Comparison of ENCODE assay signal across 18 cellular contexts in the genomic region with DNA sequence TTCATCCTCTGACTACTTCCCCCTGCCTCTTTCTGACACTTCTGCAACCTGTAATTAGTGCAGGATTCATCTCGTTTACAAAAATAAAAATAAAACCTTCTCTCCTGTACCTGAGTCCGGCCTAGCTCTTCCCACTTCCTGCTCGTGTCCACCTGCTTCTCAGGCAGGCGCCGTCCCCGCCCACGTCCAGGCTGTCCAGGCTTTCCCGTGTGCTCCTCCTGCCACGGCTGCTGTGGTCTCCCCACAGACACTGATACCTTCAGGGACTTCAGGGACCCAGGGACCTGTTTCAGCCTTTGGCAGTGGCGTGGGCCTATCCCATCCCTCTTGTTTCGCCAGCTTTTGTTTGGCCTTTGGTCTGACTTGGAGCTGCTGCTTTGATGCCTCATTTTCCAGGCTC.
A peak's percentile ranks its signal among the peaks of the same experiment; 100 is the strongest.
DNase-seq lines count a peak whose midpoint lies in the region; ATAC-seq, FAIRE-seq and TF ChIP-seq lines count a peak whose summit lies in the region.
"Had no signal": no experiment of that assay in that cellular context is flagged by ENCODE, and none has a peak within 500 bp of the region (broad histone marks: within the 10 kb centered on the region; RNA-seq: fewer than 3 reads in every experiment).

No MANE protein-coding gene starts in this region.

- peak overlapping the region; percentile 12 for H3K27ac Mint-ChIP-seq in Caco-2 (ENCODE audit: unreplicated experiment)

- no peaks in the 10 kb centered on the region for H3K27me3 Mint-ChIP-seq in Caco-2 (ENCODE audit: insufficient read depth, unreplicated experiment)

- H3K4me1 ChIP-seq in Caco-2 (no peaks in the 10 kb centered on the region), K562 (replicated peaks in 1 of 2; ENCODE audit: control insufficient read depth in 2 of 2, insufficient read depth in 2 of 2, low read length in 2 of 2) (peaks cover 0 to 14% of the 10 kb centered on the region in 2 experiments; a peak in 3 of 5 replicates), HepG2 (ENCODE audit: insufficient read depth, low read length) (peaks cover 19% of the 10 kb centered on the region), osteoblast (ENCODE audit: insufficient read depth, low read length) (no peaks in the 10 kb centered on the region)
- H3K4me1 ChIP-seq: A549, BE2C had no signal

- H3K9me1 ChIP-seq in K562 (ENCODE audit: control insufficient read depth, insufficient read depth, low read length) = no peaks in the 10 kb centered on the region

- H3K79me2 ChIP-seq in K562 (ENCODE audit: control insufficient read depth, insufficient read depth, low read length) (no peaks in the 10 kb centered on the region), HepG2 (ENCODE audit: insufficient read depth, low read length) (no peaks in the 10 kb centered on the region), osteoblast (ENCODE audit: insufficient read depth, low read length) (no peaks in the 10 kb centered on the region)

- no peak overlapping the region for H3K27ac ChIP-seq in K562 (ENCODE audit: extremely low read depth, low read depth, low read length)
- H3K27ac ChIP-seq in HepG2 (ENCODE audit: extremely low read length, insufficient read depth, low read length) = no peak overlapping the region
- H3K27ac ChIP-seq in osteoblast (ENCODE audit: low read depth, low read length) = no peak overlapping the region
- H3K27ac ChIP-seq: A549, C4-2B, HL-60 had no signal

- H2AFZ ChIP-seq in K562 (ENCODE audit: low read depth, low read length) (0 out of 2 replicates have a peak overlapping the region, but pooled peaks have one; percentile 16), HepG2 (ENCODE audit: low read length) (peak overlapping the region; percentile 19), osteoblast (ENCODE audit: low read length) (no peak overlapping the region)

- POLR2A ChIA-PET in Caco-2 (lab: Charles Lee) (no interaction called here), K562 (lab: Yijun Ruan, JAX) (no interaction called here), HepG2 (lab: Yijun Ruan, JAX) (no interaction called here)

- no peak overlapping the region for H3K9ac ChIP-seq in K562 (ENCODE audit: insufficient read depth in 1 of 2, low read depth in 2 of 2, low read length in 2 of 2)
- H3K9ac ChIP-seq in HepG2 (ENCODE audit: insufficient read depth, low read depth, low read length) = peak overlapping the region; percentile 24; the same call in 1 of the 2 replicates

- DNase-seq in Caco-2 = no peak
- DNase-seq in K562 (ENCODE audit: extremely low read depth in 1 of 4, low spot score in 3 of 4) = no peak
- DNase-seq in HepG2 (ENCODE audit: low spot score) = no peak
- no peak for DNase-seq in osteoblast (ENCODE audit: insufficient read length, low spot score, missing footprints)
- no peak for DNase-seq in SK-N-DZ (ENCODE audit: low spot score)
- no peak for DNase-seq in GM13976 (ENCODE audit: low spot score)
- DNase-seq in HCEC 1CT = no peak
- DNase-seq: BE2C; CD4-positive, alpha-beta memory T cell; COR-L47; DND-41; GDM1 had no signal

- H3K4me1 Mint-ChIP-seq in Caco-2 (ENCODE audit: low read depth, unreplicated experiment) = no peaks in the 10 kb centered on the region

- TF ChIP-seq CTCF in Caco-2 (IDR thresholded peaks at IDR 0.05; ENCODE audit: insufficient read depth in 1 of 2, low read depth in 1 of 2, low read length in 1 of 2, severe bottlenecking in 1 of 2, unreplicated experiment in 1 of 2) = no peak
- TF ChIP-seq CTCF in K562 (IDR thresholded peaks at IDR 0.05 in 2 of 3, conservative IDR thresholded peaks at IDR 0.05 in 1 of 3; ENCODE audit: insufficient read depth in 2 of 3, low read depth in 1 of 3, low read length in 3 of 3) = no peak
- no peak for TF ChIP-seq CTCF in HepG2 (CRISPR knock-in tag; IDR thresholded peaks at IDR 0.05)
- no peak for TF ChIP-seq CTCF in osteoblast (IDR thresholded peaks at IDR 0.05; ENCODE audit: extremely low read depth, low read depth, low read length)
- TF ChIP-seq CTCF in GM13976 (IDR thresholded peaks at IDR 0.05; ENCODE audit: borderline replicate concordance, control extremely low read depth, extremely low read depth, insufficient read depth, missing control alignments) = no peak

- peaks cover 16% of the 10 kb centered on the region for H3K36me3 Mint-ChIP-seq in Caco-2 (ENCODE audit: insufficient read depth, unreplicated experiment)
- H3K36me3 Mint-ChIP-seq: CD4-positive, alpha-beta memory T cell had no signal

- 63% methylated on average over 11 of the region's 11 CpGs for WGBS in K562 (ENCODE audit: insufficient coverage, low coverage, missing lambda C conversion rate)
- 12% methylated on average over 11 of the region's 11 CpGs for WGBS in HepG2 (ENCODE audit: low lambda C conversion rate)

- H3K9me3 ChIP-seq in Caco-2 (no peaks in the 10 kb centered on the region), K562 (replicated peaks; ENCODE audit: control insufficient read depth, insufficient read depth, low read depth, low read length) (no peaks in the 10 kb centered on the region), HepG2 (ENCODE audit: low read length) (no peaks in the 10 kb centered on the region), osteoblast (ENCODE audit: low read depth, low read length) (no peaks in the 10 kb centered on the region)
- H3K9me3 ChIP-seq: A549, BE2C had no signal

- no peaks in the 10 kb centered on the region for H3K27me3 ChIP-seq in Caco-2 (replicated peaks; ENCODE audit: control insufficient read depth, insufficient read depth, low read length)
- no peaks in the 10 kb centered on the region for H3K27me3 ChIP-seq in K562 (ENCODE audit: control insufficient read depth in 2 of 2, insufficient read depth in 2 of 2, low read length in 2 of 2)
- H3K27me3 ChIP-seq in HepG2 (ENCODE audit: control insufficient read depth in 1 of 2, insufficient read depth in 2 of 2, low read length in 2 of 2) = peaks cover 0 to 8% of the 10 kb centered on the region in 2 experiments; a peak in 3 of 5 replicates
- peaks cover 4% of the 10 kb centered on the region for H3K27me3 ChIP-seq in osteoblast (ENCODE audit: insufficient read depth, low read length)
- H3K27me3 ChIP-seq: BE2C had no signal

- FAIRE-seq in K562 (lab: Jason Lieb, UNC) = no peak
- FAIRE-seq in HepG2 (lab: Jason Lieb, UNC) = no peak
- FAIRE-seq: A549, GM12892 had no signal

- TF ChIP-seq EP300 in K562 (IDR thresholded peaks at IDR 0.05; ENCODE audit: low read length) = no peak
- no peak for TF ChIP-seq EP300 in HepG2 (IDR thresholded peaks at IDR 0.05; ENCODE audit: low read depth in 2 of 2, low read length in 2 of 2)
- TF ChIP-seq EP300 in HepG2 (CRISPR knock-in tag; IDR thresholded peaks at IDR 0.05; ENCODE audit: borderline replicate concordance) = no peak

- H4K20me1 ChIP-seq in K562 (replicated peaks; ENCODE audit: control insufficient read depth, insufficient read depth, low read length) (no peaks in the 10 kb centered on the region), HepG2 (ENCODE audit: insufficient read depth, low read length) (no peaks in the 10 kb centered on the region), osteoblast (ENCODE audit: insufficient read depth, low read length) (no peaks in the 10 kb centered on the region)

- TF ChIP-seq POLR2A in K562 (conservative IDR thresholded peaks at IDR 0.05) (no peak), HepG2 (IDR thresholded peaks at IDR 0.05; ENCODE audit: insufficient read depth in 1 of 2, low read depth in 2 of 2, low read length in 2 of 2) (no peak)

- in situ Hi-C loops in K562 (cut with MboI) = loop anchor here (10.0 to 25.0 kb wide), 2 partner anchors 383 to 801 kb away; partner anchors contain the start of genes PIGN and RELCH
- in situ Hi-C loops in HepG2 (cut with HindIII; ENCODE audit: extremely low pct_ligation_motif_present, low pct_unique_long_range_greater_than_20kb) = loop anchor here (10.0 to 25.0 kb wide), 2 partner anchors 273 to 376 kb away; partner anchors contain the start of gene PHLPP1
- in situ Hi-C loops in GM13976 (cut with MboI; ENCODE audit: low sequenced_read_pairs, unreplicated experiment) = loop anchor here (25.0 kb wide), 3 partner anchors 401 to 801 kb away; partner anchors contain the start of genes PIGN and RELCH

- H3K36me3 ChIP-seq in Caco-2 (ENCODE audit: control insufficient read depth, insufficient read depth, low read length) (no peaks in the 10 kb centered on the region), K562 (ENCODE audit: control insufficient read depth, insufficient read depth, low read length) (no peaks in the 10 kb centered on the region), HepG2 (replicated peaks in 1 of 2; ENCODE audit: control insufficient read depth in 1 of 2, insufficient read depth in 2 of 2, low read length in 2 of 2) (no peaks in the 10 kb centered on the region), osteoblast (ENCODE audit: insufficient read depth, low read length) (no peaks in the 10 kb centered on the region)
- H3K36me3 ChIP-seq: BE2C had no signal

- H3K4me3 ChIP-seq in Caco-2 (ENCODE audit: low read depth, low read length) (no peak overlapping the region), K562 (no peak overlapping the region), HepG2 (replicated peaks in 1 of 3; ENCODE audit: insufficient read depth in 1 of 3, low read depth in 2 of 3, low read length in 3 of 3) (peak overlapping the region; percentile 18 to 63 (median 38); a peak in 4 of 6 replicates), osteoblast (ENCODE audit: insufficient read depth, low read length) (no peak overlapping the region)
- H3K4me3 ChIP-seq: A549 had no signal

- no peaks in the 10 kb centered on the region for H3K9me3 Mint-ChIP-seq in Caco-2 (ENCODE audit: unreplicated experiment)
- H3K9me3 Mint-ChIP-seq: CD4-positive, alpha-beta memory T cell had no signal

- CTCF ChIA-PET in Caco-2 (lab: Charles Lee) (no interaction called here), K562 (lab: Yijun Ruan, JAX; ENCODE audit: low intra/inter-chr PET ratio) (no interaction called here), HepG2 (lab: Yijun Ruan, JAX; ENCODE audit: low intra/inter-chr PET ratio, low total read pairs) (no interaction called here)

- H3K4me3 Mint-ChIP-seq in Caco-2 (ENCODE audit: unreplicated experiment) = no peak overlapping the region
- H3K4me3 Mint-ChIP-seq: CD4-positive, alpha-beta memory T cell had no signal

- TF ChIP-seq RAD21 in K562 (CRISPR knock-in tag; conservative IDR thresholded peaks at IDR 0.05 in 1 of 2, IDR thresholded peaks at IDR 0.05 in 1 of 2) = no peak
- TF ChIP-seq RAD21 in HepG2 (CRISPR knock-in tag; IDR thresholded peaks at IDR 0.05) = no peak

- intact Hi-C loops in Caco-2 (cut with micrococcal nuclease; ENCODE audit: unreplicated experiment) (no loop called here), K562 (cut with micrococcal nuclease) (loop anchor here (10.0 kb wide), 2 partner anchors 273 to 803 kb away; partner anchors contain the start of genes PHLPP1, PIGN and RELCH), HepG2 (cut with micrococcal nuclease; ENCODE audit: unreplicated experiment) (no loop called here)

- no TSS peak for BruUV-seq in Caco-2 (replicated peaks; lab: Mats Ljungman, UMichigan)
- BruUV-seq in K562 (replicated peaks; lab: Mats Ljungman, UMichigan) = no TSS peak
- BruUV-seq in HepG2 (replicated peaks; lab: Mats Ljungman, UMichigan) = no TSS peak

- H3K4me2 ChIP-seq in K562 (ENCODE audit: insufficient read depth, low read length) (no peak overlapping the region), HepG2 (ENCODE audit: low read depth, low read length) (peak overlapping the region; percentile 81), osteoblast (ENCODE audit: insufficient read depth, low read length) (peak overlapping the region; percentile 34)
- H3K4me2 ChIP-seq: A549 had no signal

- ATAC-seq in K562 (no peak), HepG2 (peak; percentile 65), GM18861 (IDR thresholded peaks at IDR 0.05; ENCODE audit: unreplicated experiment) (no peak)
- ATAC-seq: A549, HCT116 had no signal

Comparison
In these comparisons a context has a peak if more than half of its experiments do, and no peak if none do; other contexts are left out.
1. H3K4me3 ChIP-seq: peak in HepG2 (3 of 3); none in Caco-2 (single experiment), K562 (single experiment) and osteoblast (single experiment).